2 cellular contexts compared by ENCODE assay signal in the genomic region with DNA sequence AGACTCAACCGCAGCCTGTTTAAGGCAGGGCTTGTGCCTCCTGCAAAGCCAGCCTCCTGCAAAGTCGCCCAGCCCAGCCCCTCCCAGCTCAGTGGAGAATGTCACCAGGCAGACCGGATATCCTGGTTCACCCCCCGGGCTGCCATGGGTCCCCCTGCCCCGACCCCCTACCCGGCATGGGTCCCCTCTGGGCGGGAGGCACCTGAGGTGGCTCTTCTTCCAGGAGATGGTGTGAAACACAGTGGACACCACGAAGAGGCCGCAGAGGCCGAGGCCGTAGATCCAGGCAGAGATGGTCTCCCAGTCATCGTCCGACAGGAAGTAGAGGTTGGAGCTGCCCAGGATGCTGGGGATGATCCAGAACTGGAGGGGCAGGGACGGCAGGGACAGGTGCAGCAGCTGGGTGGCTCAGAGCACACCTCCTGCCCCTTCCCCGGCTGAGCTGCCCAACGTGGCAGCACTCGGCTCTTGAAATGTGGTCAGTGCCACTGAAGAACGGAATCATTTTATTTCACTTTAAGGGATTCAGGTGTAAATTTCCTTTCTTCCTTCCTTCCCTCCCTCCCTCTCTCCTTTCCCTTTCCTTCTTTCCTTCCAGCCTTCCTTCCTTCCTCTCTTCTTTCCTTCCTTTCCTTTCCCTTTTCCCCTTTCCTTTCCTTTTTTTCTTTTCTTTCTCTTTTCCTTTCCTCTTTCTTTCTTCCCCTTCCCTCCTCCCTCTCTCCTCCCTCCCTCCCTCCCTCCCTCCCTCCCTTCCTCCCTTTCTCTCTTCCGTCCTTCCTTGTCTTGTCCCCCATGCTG.
TF ChIP-seq lines count a peak whose summit lies in the region.

No MANE protein-coding gene starts in this region.

TF ChIP-seq in HEK293, 187 proteins besides CTCF, POLR2A, EP300 and RAD21:
- TF ChIP-seq ZNF366 (tag by site-specific recombination; conservative IDR thresholded peaks at IDR 0.05) (peak; percentile 53; the same call in 1 of the 2 replicates), ZNF157 (tag by site-specific recombination; IDR thresholded peaks at IDR 0.05) (no peak), PRDM1 (tag by site-specific recombination; IDR thresholded peaks at IDR 0.05) (peak; percentile 66; the same call in 1 of the 2 replicates)

TF ChIP-seq in K562, 482 proteins besides CTCF, POLR2A, EP300 and RAD21:
- TF ChIP-seq, protein P1, sequence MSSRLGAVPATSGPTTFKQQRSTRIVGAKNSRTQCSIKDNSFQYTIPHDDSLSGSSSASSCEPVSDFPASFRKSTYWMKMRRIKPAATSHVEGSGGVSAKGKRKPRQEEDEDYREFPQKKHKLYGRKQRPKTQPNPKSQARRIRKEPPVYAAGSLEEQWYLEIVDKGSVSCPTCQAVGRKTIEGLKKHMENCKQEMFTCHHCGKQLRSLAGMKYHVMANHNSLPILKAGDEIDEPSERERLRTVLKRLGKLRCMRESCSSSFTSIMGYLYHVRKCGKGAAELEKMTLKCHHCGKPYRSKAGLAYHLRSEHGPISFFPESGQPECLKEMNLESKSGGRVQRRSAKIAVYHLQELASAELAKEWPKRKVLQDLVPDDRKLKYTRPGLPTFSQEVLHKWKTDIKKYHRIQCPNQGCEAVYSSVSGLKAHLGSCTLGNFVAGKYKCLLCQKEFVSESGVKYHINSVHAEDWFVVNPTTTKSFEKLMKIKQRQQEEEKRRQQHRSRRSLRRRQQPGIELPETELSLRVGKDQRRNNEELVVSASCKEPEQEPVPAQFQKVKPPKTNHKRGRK (tag; IDR thresholded peaks at IDR 0.05), result peak; percentile 84
- TF ChIP-seq MCM5 (IDR thresholded peaks at IDR 0.05; ENCODE audit: low read depth), result no peak
